Comparison of ENCODE assay signal across 14 cellular contexts in genomic region chr16:85860413-85861094, GRCh38. TPM values are rescaled to one million over a fixed set of nuclear protein-coding genes. Genes with fewer than 3 reads are reported as not detected.
DNase-seq lines count a peak whose midpoint lies in the region; ATAC-seq and TF ChIP-seq lines count a peak whose summit lies in the region.
"Had no signal": no experiment of that assay in that cellular context is flagged by ENCODE, and none has a peak within 500 bp of the region (broad histone marks: within the 10 kb centered on the region; RNA-seq: fewer than 3 reads in every experiment).

No MANE protein-coding gene starts in this region.

- H3K27me3 Mint-ChIP-seq in activated naive CD8-positive, alpha-beta T cell treated with anti-CD3 and anti-CD28 coated beads, Interleukin-2, amount 50 U/mL, for 24 hours = peaks cover 11% of the 10 kb centered on the region
- H3K27me3 Mint-ChIP-seq in activated naive CD8-positive, alpha-beta T cell treated with anti-CD3 and anti-CD28 coated beads for 36 hours = no peaks in the 10 kb centered on the region
- peaks cover 20% of the 10 kb centered on the region for H3K27me3 Mint-ChIP-seq in activated T-helper 17 cell treated with anti-CD3 and anti-CD28 coated beads, Interleukin-2, amount 50 U/mL, for 72 hours
- H3K27me3 Mint-ChIP-seq in type B pancreatic cell = peaks cover 36% of the 10 kb centered on the region

- H3K36me3 Mint-ChIP-seq in activated naive CD8-positive, alpha-beta T cell treated with anti-CD3 and anti-CD28 coated beads, Interleukin-2, amount 50 U/mL, for 24 hours (ENCODE audit: low read depth) = no peaks in the 10 kb centered on the region
- H3K36me3 Mint-ChIP-seq in activated naive CD8-positive, alpha-beta T cell treated with anti-CD3 and anti-CD28 coated beads for 36 hours = peaks cover 2% of the 10 kb centered on the region
- no peaks in the 10 kb centered on the region for H3K36me3 Mint-ChIP-seq in activated T-helper 17 cell treated with anti-CD3 and anti-CD28 coated beads, Interleukin-2, amount 50 U/mL, for 72 hours (ENCODE audit: low read depth)
- H3K36me3 Mint-ChIP-seq in type B pancreatic cell = no peaks in the 10 kb centered on the region
- H3K36me3 Mint-ChIP-seq: immature natural killer cell had no signal

- H3K36me3 ChIP-seq in BE2C = no peaks in the 10 kb centered on the region
- H3K36me3 ChIP-seq: SJCRH30 had no signal

- H3K4me3 ChIP-seq in BE2C (ENCODE audit: low read depth, low read length) = no peak overlapping the region
- H3K4me3 ChIP-seq: K562, psoas muscle, SJCRH30 had no signal

- peak; percentile 50 for ATAC-seq in activated naive CD8-positive, alpha-beta T cell treated with anti-CD3 and anti-CD28 coated beads, Interleukin-2, amount 50 U/mL, for 24 hours
- ATAC-seq in GM21786 (IDR thresholded peaks at IDR 0.05; ENCODE audit: unreplicated experiment) (peak; percentile 83), Right ventricle myocardium superior (ENCODE audit: poor library complexity) (no peak)
- ATAC-seq in activated T-helper 17 cell treated with anti-CD3 and anti-CD28 coated beads, Interleukin-2, amount 50 U/mL, for 72 hours (replicated peaks) = peak; percentile 62
- ATAC-seq: K562, psoas muscle had no signal

- no peaks in the 10 kb centered on the region for H3K9me3 ChIP-seq in BE2C
- H3K9me3 ChIP-seq: psoas muscle, SJCRH30 had no signal

- H3K4me1 ChIP-seq in BE2C = no peaks in the 10 kb centered on the region
- H3K4me1 ChIP-seq: psoas muscle, SJCRH30 had no signal

- H3K9me3 Mint-ChIP-seq in activated naive CD8-positive, alpha-beta T cell treated with anti-CD3 and anti-CD28 coated beads, Interleukin-2, amount 50 U/mL, for 24 hours = peaks cover 8% of the 10 kb centered on the region
- peaks cover 9% of the 10 kb centered on the region for H3K9me3 Mint-ChIP-seq in activated naive CD8-positive, alpha-beta T cell treated with anti-CD3 and anti-CD28 coated beads for 36 hours
- H3K9me3 Mint-ChIP-seq in activated T-helper 17 cell treated with anti-CD3 and anti-CD28 coated beads, Interleukin-2, amount 50 U/mL, for 72 hours = no peaks in the 10 kb centered on the region
- H3K9me3 Mint-ChIP-seq in type B pancreatic cell = no peaks in the 10 kb centered on the region
- H3K9me3 Mint-ChIP-seq: immature natural killer cell had no signal

- TF ChIP-seq CTCF in type B pancreatic cell (conservative IDR thresholded peaks at IDR 0.05) = no peak
- TF ChIP-seq CTCF in BE2C (IDR thresholded peaks at IDR 0.05; ENCODE audit: low read depth, low read length) = no peak

- H3K27ac Mint-ChIP-seq in activated naive CD8-positive, alpha-beta T cell treated with anti-CD3 and anti-CD28 coated beads, Interleukin-2, amount 50 U/mL, for 24 hours = no peak overlapping the region
- H3K27ac Mint-ChIP-seq in activated naive CD8-positive, alpha-beta T cell treated with anti-CD3 and anti-CD28 coated beads for 36 hours = no peak overlapping the region
- H3K27ac Mint-ChIP-seq in activated T-helper 17 cell treated with anti-CD3 and anti-CD28 coated beads, Interleukin-2, amount 50 U/mL, for 72 hours = no peak overlapping the region
- no peak overlapping the region for H3K27ac Mint-ChIP-seq in type B pancreatic cell
- H3K27ac Mint-ChIP-seq: immature natural killer cell had no signal

- peaks cover 39% of the 10 kb centered on the region for H3K4me1 Mint-ChIP-seq in activated naive CD8-positive, alpha-beta T cell treated with anti-CD3 and anti-CD28 coated beads, Interleukin-2, amount 50 U/mL, for 24 hours
- peaks cover 22% of the 10 kb centered on the region for H3K4me1 Mint-ChIP-seq in activated naive CD8-positive, alpha-beta T cell treated with anti-CD3 and anti-CD28 coated beads for 36 hours
- H3K4me1 Mint-ChIP-seq in activated T-helper 17 cell treated with anti-CD3 and anti-CD28 coated beads, Interleukin-2, amount 50 U/mL, for 72 hours = no peaks in the 10 kb centered on the region
- no peaks in the 10 kb centered on the region for H3K4me1 Mint-ChIP-seq in type B pancreatic cell (ENCODE audit: unreplicated experiment)

- intact Hi-C loops in Right ventricle myocardium superior (cut with DNase I) = no loop called here

- no peak overlapping the region for H3K4me3 Mint-ChIP-seq in activated naive CD8-positive, alpha-beta T cell treated with anti-CD3 and anti-CD28 coated beads, Interleukin-2, amount 50 U/mL, for 24 hours
- no peak overlapping the region for H3K4me3 Mint-ChIP-seq in activated naive CD8-positive, alpha-beta T cell treated with anti-CD3 and anti-CD28 coated beads for 36 hours
- no peak overlapping the region for H3K4me3 Mint-ChIP-seq in activated T-helper 17 cell treated with anti-CD3 and anti-CD28 coated beads, Interleukin-2, amount 50 U/mL, for 72 hours
- no peak overlapping the region for H3K4me3 Mint-ChIP-seq in type B pancreatic cell
- H3K4me3 Mint-ChIP-seq: immature natural killer cell had no signal

- no peak for DNase-seq in activated naive CD8-positive, alpha-beta T cell treated with anti-CD3 and anti-CD28 coated beads, Interleukin-2, amount 50 U/mL, for 24 hours
- DNase-seq in activated naive CD8-positive, alpha-beta T cell treated with anti-CD3 and anti-CD28 coated beads for 36 hours = no peak
- peak; percentile 51 for DNase-seq in type B pancreatic cell (ENCODE audit: extremely low spot score, unreplicated experiment)
- no peak for DNase-seq in NCI-H2227 treated with DMSO at 0.1 percent for 48 hours (lab: John Stamatoyannopoulos, UW)
- DNase-seq in BE2C = no peak
- DNase-seq in Right ventricle myocardium superior = no peak
- DNase-seq: foreskin fibroblast, immature natural killer cell, NCI-H187, psoas muscle, SJCRH30 had no signal

- peaks cover 57% of the 10 kb centered on the region for H3K27me3 ChIP-seq in BE2C
- H3K27me3 ChIP-seq: SJCRH30 had no signal

RNA-seq across cellular contexts. Expression of gene IRF8, which starts 38.4 kb away (rescaled TPM):
- 100 to 1,000 TPM; 230 to 234 TPM for total RNA-seq in activated naive CD8-positive, alpha-beta T cell treated with anti-CD3 and anti-CD28 coated beads for 36 hours
- 10 to 100 TPM in 1 of 2 donors, 1 to 10 TPM in 1; 6.3 to 12.1 TPM for total RNA-seq in activated T-helper 17 cell treated with anti-CD3 and anti-CD28 coated beads, Interleukin-2, amount 50 U/mL, for 72 hours
- total RNA-seq in type B pancreatic cell (ENCODE audit: low replicate concordance) = 12.6 and 21.0 TPM in 2 replicates
- not detected for polyA plus RNA-seq in BE2C (2012; ENCODE audit: insufficient read depth, insufficient read length, low read depth)
- total RNA-seq in Right ventricle myocardium superior = 3.0 TPM
- total RNA-seq: SJCRH30 had no signal

Comparison
In these comparisons a context has a peak if more than half of its experiments do, and no peak if none do; other contexts are left out.
1. RNA of gene IRF8, which starts 38.4 kb away (total RNA-seq): 230 to 234 TPM in activated naive CD8-positive, alpha-beta T cell treated with anti-CD3 and anti-CD28 coated beads for 36 hours; 12.6 to 21.0 TPM in type B pancreatic cell, 6.3 to 12.1 TPM in activated T-helper 17 cell treated with anti-CD3 and anti-CD28 coated beads, Interleukin-2, amount 50 U/mL, for 72 hours and 3.0 TPM in Right ventricle myocardium superior (single experiment); every median in the first group is over 10 times any median in the second.